8 cellular contexts compared by ENCODE assay signal in genomic region chr2:160394153-160394552, GRCh38.
DNase-seq lines count a peak whose midpoint lies in the region; ATAC-seq, FAIRE-seq and TF ChIP-seq lines count a peak whose summit lies in the region.

No MANE protein-coding gene starts in this region.

- H3K9me3 ChIP-seq in breast epithelium (no peaks in the 10 kb centered on the region), SU-DHL-6 (ENCODE audit: insufficient read depth, low read length) (no peaks in the 10 kb centered on the region), small intestine (ENCODE audit: control insufficient read depth, low read depth) (no peaks in the 10 kb centered on the region), vagina (no peaks in the 10 kb centered on the region)

- POLR2A ChIA-PET in MCF 10A (lab: Yijun Ruan, JAX), result interaction anchor here (0.6 to 13.6 kb wide), 3 partner anchors 11 to 1926 kb away, joined by 3 to 120 read pairs (median 3); no protein-coding TSS in a partner anchor

- peak overlapping the region in 1 of 2 donors; percentile 8 for H3K27ac ChIP-seq in breast epithelium
- H3K27ac ChIP-seq in SU-DHL-6 (ENCODE audit: low read depth, low read length), result no peak overlapping the region
- H3K27ac ChIP-seq in small intestine (ENCODE audit: low read depth in 1 of 2, low read length in 1 of 2), result no peak overlapping the region
- H3K27ac ChIP-seq in vagina, result no peak overlapping the region

- TF ChIP-seq POLR2A in breast epithelium (IDR thresholded peaks at IDR 0.05), result no peak
- TF ChIP-seq POLR2A in vagina (IDR thresholded peaks at IDR 0.05), result no peak

- no peaks in the 10 kb centered on the region for H3K9me2 ChIP-seq in SU-DHL-6 (replicated peaks; ENCODE audit: insufficient read depth, low read length)

- H3K36me3 ChIP-seq in breast epithelium (no peaks in the 10 kb centered on the region), SU-DHL-6 (ENCODE audit: low read length) (no peaks in the 10 kb centered on the region), small intestine (ENCODE audit: control insufficient read depth in 2 of 2, insufficient read depth in 2 of 2, low read length in 2 of 2) (no peaks in the 10 kb centered on the region), vagina (no peaks in the 10 kb centered on the region)

- no peaks in the 10 kb centered on the region for H3K79me2 ChIP-seq in SU-DHL-6 (ENCODE audit: insufficient read depth, low read length)

- no peak overlapping the region for H2AFZ ChIP-seq in SU-DHL-6 (ENCODE audit: low read depth, low read length, severe bottlenecking)

- TF ChIP-seq CTCF in MCF 10A (IDR thresholded peaks at IDR 0.05; ENCODE audit: unreplicated experiment) (no peak), breast epithelium (IDR thresholded peaks at IDR 0.05) (no peak), SU-DHL-6 (IDR thresholded peaks at IDR 0.05; ENCODE audit: insufficient read depth, low read length, poor library complexity, severe bottlenecking) (no peak), vagina (IDR thresholded peaks at IDR 0.05) (no peak)

- H3K9me3 Mint-ChIP-seq in MCF 10A (ENCODE audit: unreplicated experiment), result no peaks in the 10 kb centered on the region

- H3K4me1 Mint-ChIP-seq in MCF 10A (ENCODE audit: insufficient read depth, unreplicated experiment), result peaks cover 27% of the 10 kb centered on the region

- DNase-seq in MCF 10A (ENCODE audit: unreplicated experiment) (no peak), breast epithelium (ENCODE audit: low spot score in 2 of 2) (no peak), small intestine (peak; percentile 39), T1000 (lab: John Stamatoyannopoulos, UW) (no peak), posterior vena cava (ENCODE audit: low spot score) (no peak), vagina (ENCODE audit: extremely low spot score in 2 of 2) (no peak)

- no peaks in the 10 kb centered on the region for H3K36me3 Mint-ChIP-seq in MCF 10A (ENCODE audit: insufficient read depth, unreplicated experiment)

- H3K4me1 ChIP-seq in breast epithelium (peaks cover 0 to 1% of the 10 kb centered on the region in 2 donors), small intestine (ENCODE audit: control insufficient read depth in 2 of 2, insufficient read depth in 1 of 2, low read depth in 1 of 2, low read length in 1 of 2) (peaks cover 0 to 11% of the 10 kb centered on the region in 2 donors), vagina (peaks cover 98% of the 10 kb centered on the region)

- H3K4me3 ChIP-seq in breast epithelium (no peak overlapping the region), SU-DHL-6 (ENCODE audit: insufficient read depth, low read length, poor library complexity, severe bottlenecking) (no peak overlapping the region), small intestine (ENCODE audit: low read depth in 1 of 2, low read length in 2 of 2) (no peak overlapping the region), vagina (no peak overlapping the region)

- FAIRE-seq in small intestine (lab: Jason Lieb, UNC), result no peak

- peak overlapping the region; percentile 40 for H3K4me2 ChIP-seq in SU-DHL-6 (ENCODE audit: low read depth, low read length, poor library complexity, severe bottlenecking)

- no peak overlapping the region for H3K9ac ChIP-seq in SU-DHL-6 (ENCODE audit: low read length)

- no peaks in the 10 kb centered on the region for H3F3A ChIP-seq in SU-DHL-6 (ENCODE audit: insufficient read depth)

- BruUV-seq in MCF 10A (replicated peaks; lab: Mats Ljungman, UMichigan), result no TSS peak

- CTCF ChIA-PET in MCF 10A (lab: Yijun Ruan, JAX), result interaction anchor here (0.6 to 2.9 kb wide), 6 partner anchors 10 to 1385 kb away, joined by 3 to 9 read pairs (median 4); no protein-coding TSS in a partner anchor

- peak overlapping the region; percentile 29 for H3K27ac Mint-ChIP-seq in MCF 10A (ENCODE audit: low read depth, unreplicated experiment)

- intact Hi-C loops in MCF 10A (cut with micrococcal nuclease) (no loop called here), breast epithelium (cut with DNase I; ENCODE audit: low total_unique reads) (no loop called here), posterior vena cava (cut with DNase I) (no loop called here), vagina (cut with DNase I) (no loop called here)

- 55 to 75% (median 63%) methylated on average over 1 of the region's 1 CpG for WGBS in small intestine, 3 donors

- H3K27me3 ChIP-seq in breast epithelium (no peaks in the 10 kb centered on the region), SU-DHL-6 (ENCODE audit: low read length) (no peaks in the 10 kb centered on the region), small intestine (ENCODE audit: control insufficient read depth in 2 of 2, insufficient read depth in 2 of 2, low read length in 2 of 2) (no peaks in the 10 kb centered on the region), vagina (no peaks in the 10 kb centered on the region)

- H3K27me3 Mint-ChIP-seq in MCF 10A (ENCODE audit: insufficient read depth, unreplicated experiment), result no peaks in the 10 kb centered on the region

- H4K20me1 ChIP-seq in SU-DHL-6 (ENCODE audit: low read depth, low read length), result peaks cover 13% of the 10 kb centered on the region; the same call in 1 of the 2 replicates

- H3K4me3 Mint-ChIP-seq in MCF 10A (ENCODE audit: unreplicated experiment), result no peak overlapping the region

- ATAC-seq in HG03097 (IDR thresholded peaks at IDR 0.05; ENCODE audit: low FRiP score, unreplicated experiment), result peak; percentile 99
